Comparison of ENCODE assay signal across 25 cellular contexts in the genomic region with DNA sequence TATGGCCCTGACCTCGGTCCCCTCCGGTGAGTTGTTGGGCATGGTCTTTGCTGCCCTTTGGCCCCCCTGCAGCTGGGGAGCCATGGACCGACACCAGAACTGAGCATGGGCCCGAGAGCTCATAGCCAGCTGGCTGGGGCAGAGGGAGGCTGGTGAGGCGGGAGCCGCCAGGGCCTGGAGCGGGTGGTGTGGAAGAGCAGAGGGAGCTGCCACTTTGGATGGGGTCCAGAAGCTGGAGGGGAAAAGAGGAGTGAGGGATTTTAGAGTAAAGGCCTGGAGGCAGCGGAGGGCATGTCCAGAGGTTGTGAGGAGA.
"Had no signal": no experiment of that assay in that cellular context is flagged by ENCODE, and none has a peak within 500 bp of the region (broad histone marks: within the 10 kb centered on the region; RNA-seq: fewer than 3 reads in every experiment).

No MANE protein-coding gene starts in this region.

- H3K4me3 Mint-ChIP-seq: activated CD4-positive, alpha-beta memory T cell treated with anti-CD3 and anti-CD28 coated beads for 36 hours; activated CD4-positive, alpha-beta T cell treated with anti-CD3 and anti-CD28 coated beads, Interleukin-2, amount 10 ng/mL, durations not matched to agents 7 days and 5 days; activated naive CD4-positive, alpha-beta T cell treated with anti-CD3 and anti-CD28 coated beads for 36 hours; activated naive CD8-positive, alpha-beta T cell; activated T-helper 17 cell treated with anti-CD3 and anti-CD28 coated beads, Interleukin-2, amount 50 U/mL, for 72 hours; IgD-negative memory B cell had no signal

- H3K4me1 Mint-ChIP-seq: activated CD4-positive, alpha-beta T cell treated with anti-CD3 and anti-CD28 coated beads, Interleukin-2, amount 10 ng/mL, durations not matched to agents 7 days and 5 days; activated T-helper 17 cell treated with anti-CD3 and anti-CD28 coated beads, Interleukin-2, amount 50 U/mL, for 72 hours had no signal

- H3K27ac Mint-ChIP-seq: activated CD4-positive, alpha-beta memory T cell treated with anti-CD3 and anti-CD28 coated beads for 36 hours; activated CD4-positive, alpha-beta T cell treated with anti-CD3 and anti-CD28 coated beads, Interleukin-2, amount 10 ng/mL, durations not matched to agents 7 days and 5 days; activated naive CD4-positive, alpha-beta T cell treated with anti-CD3 and anti-CD28 coated beads for 36 hours; activated naive CD8-positive, alpha-beta T cell; activated T-helper 17 cell treated with anti-CD3 and anti-CD28 coated beads, Interleukin-2, amount 50 U/mL, for 72 hours had no signal

- H3K4me3 ChIP-seq: SK-N-MC had no signal

- H3K9me3 Mint-ChIP-seq: activated CD4-positive, alpha-beta memory T cell treated with anti-CD3 and anti-CD28 coated beads for 36 hours; activated CD4-positive, alpha-beta T cell treated with anti-CD3 and anti-CD28 coated beads, Interleukin-2, amount 10 ng/mL, durations not matched to agents 7 days and 5 days; activated naive CD4-positive, alpha-beta T cell treated with anti-CD3 and anti-CD28 coated beads for 36 hours; activated T-helper 17 cell treated with anti-CD3 and anti-CD28 coated beads, Interleukin-2, amount 50 U/mL, for 72 hours; IgD-negative memory B cell had no signal

- ATAC-seq: activated T-helper 17 cell treated with anti-CD3 and anti-CD28 coated beads, Interleukin-2, amount 50 U/mL, for 72 hours; Panc1 had no signal

- DNase-seq: activated CD4-positive, alpha-beta memory T cell treated with anti-CD3 and anti-CD28 coated beads for 36 hours; activated CD4-positive, alpha-beta T cell treated with anti-CD3 and anti-CD28 coated beads, Interleukin-2, amount 10 ng/mL, durations not matched to agents 7 days and 5 days; activated CD4-positive, CD25-positive, alpha-beta regulatory T cell; activated CD8-positive, alpha-beta memory T cell treated with anti-CD3 and anti-CD28 coated beads for 24 hours; activated gamma-delta T cell; activated naive CD4-positive, alpha-beta T cell treated with anti-CD3 and anti-CD28 coated beads for 36 hours; activated T-cell treated with anti-CD3 and anti-CD28 coated beads, Interleukin-2, amount 50 U/mL, for 48 hours; anterior cingulate cortex; KG1; MV-4-11; NCI-H1105; NCI-H1436; NCI-H1694 treated with DMSO at 0.1 percent for 48 hours; NCI-H2029 treated with DMSO at 0.1 percent for 48 hours; NCI-H345; NCI-H526 treated with DMSO at 0.1 percent for 48 hours; NCI-H82; OCI-M1; RPMI8226; T-helper 1 cell had no signal

- H3K27ac ChIP-seq: SK-N-MC had no signal

- H3K27me3 Mint-ChIP-seq: activated CD4-positive, alpha-beta memory T cell treated with anti-CD3 and anti-CD28 coated beads for 36 hours; activated CD4-positive, alpha-beta T cell treated with anti-CD3 and anti-CD28 coated beads, Interleukin-2, amount 10 ng/mL, durations not matched to agents 7 days and 5 days; activated naive CD8-positive, alpha-beta T cell; activated T-helper 17 cell treated with anti-CD3 and anti-CD28 coated beads, Interleukin-2, amount 50 U/mL, for 72 hours; IgD-negative memory B cell had no signal
